19 cellular contexts compared by ENCODE assay signal in genomic region chr9:99362317-99362716, GRCh38.
DNase-seq lines count a peak whose midpoint lies in the region; ATAC-seq, FAIRE-seq and TF ChIP-seq lines count a peak whose summit lies in the region.
"Had no signal": no experiment of that assay in that cellular context is flagged by ENCODE, and none has a peak within 500 bp of the region (broad histone marks: within the 10 kb centered on the region; RNA-seq: fewer than 3 reads in every experiment).

No MANE protein-coding gene starts in this region.

- H3K4me1 ChIP-seq in adipocyte (ENCODE audit: control insufficient read depth, insufficient read depth, low read length) (peaks cover 29% of the 10 kb centered on the region), mesenchymal stem cell (ENCODE audit: control insufficient read depth, insufficient read depth, low read depth, low read length) (no peaks in the 10 kb centered on the region)

- H2AFZ ChIP-seq in mesenchymal stem cell (ENCODE audit: low read depth, low read length), result no peak overlapping the region

- H2BK15ac ChIP-seq in mesenchymal stem cell (ENCODE audit: low read depth, poor library complexity, severe bottlenecking), result no peak overlapping the region

- no peak overlapping the region for H4K8ac ChIP-seq in mesenchymal stem cell (ENCODE audit: low read length)

- H3K27ac Mint-ChIP-seq in glutamatergic neuron (ENCODE audit: unreplicated experiment), result peak overlapping the region; percentile 59
- peak overlapping the region; percentile 14 for H3K27ac Mint-ChIP-seq in stimulated activated memory B cell treated with anti-CD40 and anti-IgM and Interleukin-4, amounts not matched to agents 10 μg/mL and 1 μg/mL and 100 μg/mL, for 72 hours

- no peak overlapping the region for H3K27ac ChIP-seq in mesenchymal stem cell (ENCODE audit: low read length, poor library complexity, severe bottlenecking)

- no peak for FAIRE-seq in GM12892 (lab: Jason Lieb, UNC)
- FAIRE-seq: H54, HTR-8/SVneo had no signal

- H3K14ac ChIP-seq in mesenchymal stem cell (ENCODE audit: low read length in 2 of 2), result peak overlapping the region in 1 of 2 experiments; percentile 2

- H3K4me1 Mint-ChIP-seq in glutamatergic neuron (ENCODE audit: low read depth, unreplicated experiment), result peaks cover 29% of the 10 kb centered on the region
- peaks cover 31% of the 10 kb centered on the region for H3K4me1 Mint-ChIP-seq in stimulated activated memory B cell treated with anti-CD40 and anti-IgM and Interleukin-4, amounts not matched to agents 10 μg/mL and 1 μg/mL and 100 μg/mL, for 72 hours

- ATAC-seq in stimulated activated memory B cell treated with anti-CD40 and anti-IgM and Interleukin-4, amounts not matched to agents 10 μg/mL and 1 μg/mL and 100 μg/mL, for 72 hours, result no peak
- no peak for ATAC-seq in GM19455 (IDR thresholded peaks at IDR 0.05; ENCODE audit: unreplicated experiment)
- no peak for ATAC-seq in GM18502 (IDR thresholded peaks at IDR 0.05; ENCODE audit: poor library complexity, unreplicated experiment)

- H3K9me3 ChIP-seq in adipocyte (ENCODE audit: control insufficient read depth, low read length) (no peaks in the 10 kb centered on the region), mesenchymal stem cell (ENCODE audit: control insufficient read depth, low read length) (no peaks in the 10 kb centered on the region)

- H3K79me1 ChIP-seq in mesenchymal stem cell (replicated peaks; ENCODE audit: low read length, poor library complexity, severe bottlenecking), result no peaks in the 10 kb centered on the region

- H3K36me3 Mint-ChIP-seq in glutamatergic neuron (ENCODE audit: unreplicated experiment), result peaks cover 5% of the 10 kb centered on the region
- no peaks in the 10 kb centered on the region for H3K36me3 Mint-ChIP-seq in stimulated activated memory B cell treated with anti-CD40 and anti-IgM and Interleukin-4, amounts not matched to agents 10 μg/mL and 1 μg/mL and 100 μg/mL, for 72 hours

- no peak overlapping the region for H4K91ac ChIP-seq in mesenchymal stem cell (ENCODE audit: low read length)

- no peak overlapping the region for H3K4ac ChIP-seq in mesenchymal stem cell (ENCODE audit: low read depth in 1 of 2, low read length in 2 of 2)

- H3K9me3 Mint-ChIP-seq in glutamatergic neuron (ENCODE audit: unreplicated experiment), result peaks cover 4% of the 10 kb centered on the region
- no peaks in the 10 kb centered on the region for H3K9me3 Mint-ChIP-seq in stimulated activated memory B cell treated with anti-CD40 and anti-IgM and Interleukin-4, amounts not matched to agents 10 μg/mL and 1 μg/mL and 100 μg/mL, for 72 hours

- H3K23ac ChIP-seq in mesenchymal stem cell (ENCODE audit: low read length in 2 of 2), result no peak overlapping the region

- H3K9ac ChIP-seq in adipocyte (ENCODE audit: low read length) (peak overlapping the region; percentile 41), mesenchymal stem cell (ENCODE audit: low read length) (peak overlapping the region; percentile 19)

- no peak for TF ChIP-seq CTCF in glutamatergic neuron (IDR thresholded peaks at IDR 0.05; ENCODE audit: partially characterized antibody, unreplicated experiment)

- H3K36me3 ChIP-seq in adipocyte (ENCODE audit: control insufficient read depth, insufficient read depth, low read length, severe bottlenecking) (no peaks in the 10 kb centered on the region), mesenchymal stem cell (ENCODE audit: control insufficient read depth in 1 of 2, insufficient read depth in 2 of 2, low read depth in 1 of 2, low read length in 2 of 2) (no peaks in the 10 kb centered on the region)

- H2BK120ac ChIP-seq in mesenchymal stem cell (ENCODE audit: low read depth, low read length), result no peak overlapping the region

- H2AK5ac ChIP-seq in mesenchymal stem cell (ENCODE audit: low read length, severe bottlenecking), result no peak overlapping the region

- TF ChIP-seq POLR2A in GM12892 (IDR thresholded peaks at IDR 0.05; ENCODE audit: low read depth, low read length), result no peak

- H3K27me3 ChIP-seq in adipocyte (replicated peaks; ENCODE audit: control insufficient read depth, insufficient read depth, low read length) (no peaks in the 10 kb centered on the region), mesenchymal stem cell (ENCODE audit: control insufficient read depth in 1 of 2, insufficient read depth in 1 of 2, low read length in 2 of 2) (peaks cover 18 to 41% of the 10 kb centered on the region in 2 experiments)

- H2BK12ac ChIP-seq in mesenchymal stem cell (ENCODE audit: low read length in 2 of 2), result no peak overlapping the region

- H3K18ac ChIP-seq in mesenchymal stem cell (ENCODE audit: low read depth in 1 of 2, low read length in 2 of 2), result no peak overlapping the region

- no peak for DNase-seq in adipocyte (ENCODE audit: low read depth)
- no peak for DNase-seq in glutamatergic neuron
- no peak for DNase-seq in mesenchymal stem cell
- DNase-seq in GM12892 (ENCODE audit: insufficient read length), result no peak
- DNase-seq: Calu3, DMS79 treated with DMSO at 0.1 percent for 48 hours, KBM-7, MV-4-11, NCI-H1105, NCI-H1436 treated with DMSO at 0.1 percent for 48 hours, NCI-H187 treated with DMSO at 0.1 percent for 48 hours, NCI-H82, Right ventricle myocardium superior, RPMI8226 had no signal

- no peak overlapping the region for H2BK5ac ChIP-seq in mesenchymal stem cell (ENCODE audit: low read depth, low read length, poor library complexity, severe bottlenecking)

- H3K4me2 ChIP-seq in mesenchymal stem cell (ENCODE audit: low read length, poor library complexity, severe bottlenecking), result no peak overlapping the region

- H3K4me3 Mint-ChIP-seq in glutamatergic neuron (ENCODE audit: unreplicated experiment), result no peak overlapping the region
- no peak overlapping the region for H3K4me3 Mint-ChIP-seq in stimulated activated memory B cell treated with anti-CD40 and anti-IgM and Interleukin-4, amounts not matched to agents 10 μg/mL and 1 μg/mL and 100 μg/mL, for 72 hours

- peaks cover 2% of the 10 kb centered on the region for H3K27me3 Mint-ChIP-seq in glutamatergic neuron (ENCODE audit: unreplicated experiment)
- peaks cover 34% of the 10 kb centered on the region for H3K27me3 Mint-ChIP-seq in stimulated activated memory B cell treated with anti-CD40 and anti-IgM and Interleukin-4, amounts not matched to agents 10 μg/mL and 1 μg/mL and 100 μg/mL, for 72 hours

- H3K4me3 ChIP-seq in adipocyte (ENCODE audit: low read length) (no peak overlapping the region), mesenchymal stem cell (ENCODE audit: insufficient read depth in 1 of 2, low read depth in 1 of 2, low read length in 2 of 2) (no peak overlapping the region)
